25 cellular contexts compared by ENCODE assay signal in genomic region chr2:164993287-164994016, GRCh38. TPM values are rescaled to one million over a fixed set of nuclear protein-coding genes. Genes with fewer than 3 reads are reported as not detected.
DNase-seq lines count a peak whose midpoint lies in the region; ATAC-seq and TF ChIP-seq lines count a peak whose summit lies in the region.
"Had no signal": no experiment of that assay in that cellular context is flagged by ENCODE, and none has a peak within 500 bp of the region (broad histone marks: within the 10 kb centered on the region; RNA-seq: fewer than 3 reads in every experiment).

No MANE protein-coding gene starts in this region.

- H3K4me3 Mint-ChIP-seq in MCF 10A (ENCODE audit: unreplicated experiment) (no peak overlapping the region), T-helper 17 cell (peak overlapping the region; percentile 32), memory B cell (peak overlapping the region; percentile 15)
- no peak overlapping the region for H3K4me3 Mint-ChIP-seq in activated T-helper 2 cell treated with anti-CD3 and anti-CD28 coated beads, Interferon-gamma antibody, Interleukin-2, Interleukin-4, amounts not matched to agents 10 μg/mL and 5 μg/mL and 100 μg/mL, durations not matched to agents 14 hours and 24 hours and 36 hours (ENCODE audit: low read depth)
- H3K4me3 Mint-ChIP-seq: activated B cell treated with CpG ODN at 0.5 μM for 24 hours; activated naive CD8-positive, alpha-beta T cell treated with anti-CD3 and anti-CD28 coated beads for 36 hours; activated T-helper 1 cell treated with anti-CD3 and anti-CD28 coated beads, Interleukin-12 subunit alpha, Interleukin-12 subunit beta, Interleukin-2, Interleukin-4 antibody, amounts not matched to agents 30 ng/mL and 10 ng/mL and 1 ng/mL, durations not matched to agents 14 hours and 24 hours and 36 hours; CD8-positive, alpha-beta T cell; T-cell had no signal

- peak overlapping the region; percentile 11 for H3K9ac ChIP-seq in mammary epithelial cell (ENCODE audit: insufficient read depth, low read length)

- ATAC-seq in T-helper 17 cell: no peak
- ATAC-seq in memory B cell (ENCODE audit: low read depth): peak; percentile 46
- ATAC-seq in GM19035 (IDR thresholded peaks at IDR 0.05; ENCODE audit: unreplicated experiment): no peak
- no peak for ATAC-seq in HG03045 (IDR thresholded peaks at IDR 0.05; ENCODE audit: unreplicated experiment)

- BruUV-seq in mammary epithelial cell (replicated peaks; lab: Mats Ljungman, UMichigan): no TSS peak
- BruUV-seq in MCF 10A (replicated peaks; lab: Mats Ljungman, UMichigan): no TSS peak

- no peaks in the 10 kb centered on the region for H4K20me1 ChIP-seq in mammary epithelial cell (ENCODE audit: insufficient read depth, low read length)

- H3K36me3 Mint-ChIP-seq in MCF 10A (ENCODE audit: insufficient read depth, unreplicated experiment): no peaks in the 10 kb centered on the region
- no peaks in the 10 kb centered on the region for H3K36me3 Mint-ChIP-seq in T-helper 17 cell (ENCODE audit: low read depth)
- peaks cover 1% of the 10 kb centered on the region for H3K36me3 Mint-ChIP-seq in memory B cell
- no peaks in the 10 kb centered on the region for H3K36me3 Mint-ChIP-seq in activated T-helper 2 cell treated with anti-CD3 and anti-CD28 coated beads, Interferon-gamma antibody, Interleukin-2, Interleukin-4, amounts not matched to agents 10 μg/mL and 5 μg/mL and 100 μg/mL, durations not matched to agents 14 hours and 24 hours and 36 hours (ENCODE audit: low read depth)
- H3K36me3 Mint-ChIP-seq: activated naive CD8-positive, alpha-beta T cell treated with anti-CD3 and anti-CD28 coated beads for 36 hours; CD8-positive, alpha-beta T cell; T-cell had no signal

- POLR2A ChIA-PET in MCF 10A (lab: Yijun Ruan, JAX): interaction anchor here (0.9 kb wide), 1 partner anchor 211 kb away, joined by 3 read pairs; the partner anchor contains the start of gene SCN3A

- H3K36me3 ChIP-seq in mammary epithelial cell (ENCODE audit: insufficient read depth, low read length): no peaks in the 10 kb centered on the region
- no peaks in the 10 kb centered on the region for H3K36me3 ChIP-seq in testis (ENCODE audit: low read depth, missing control alignments)
- H3K36me3 ChIP-seq: BE2C, cardiac muscle cell, colonic mucosa, left lung, sigmoid colon, transverse colon had no signal

- TF ChIP-seq CTCF in mammary epithelial cell (conservative IDR thresholded peaks at IDR 0.05 in 1 of 2, IDR thresholded peaks at IDR 0.05 in 1 of 2; ENCODE audit: extremely low read depth in 1 of 2, insufficient read depth in 1 of 2, low read depth in 1 of 2, low read length in 2 of 2): no peak
- TF ChIP-seq CTCF in MCF 10A (IDR thresholded peaks at IDR 0.05; ENCODE audit: unreplicated experiment): no peak
- no peak for TF ChIP-seq CTCF in testis (IDR thresholded peaks at IDR 0.05)

- H2AFZ ChIP-seq in mammary epithelial cell (ENCODE audit: low read depth, low read length): no peak overlapping the region

- no peak overlapping the region for H3K27ac Mint-ChIP-seq in MCF 10A (ENCODE audit: low read depth, unreplicated experiment)
- H3K27ac Mint-ChIP-seq in T-helper 17 cell: no peak overlapping the region
- peak overlapping the region; percentile 74 for H3K27ac Mint-ChIP-seq in memory B cell
- no peak overlapping the region for H3K27ac Mint-ChIP-seq in activated T-helper 2 cell treated with anti-CD3 and anti-CD28 coated beads, Interferon-gamma antibody, Interleukin-2, Interleukin-4, amounts not matched to agents 10 μg/mL and 5 μg/mL and 100 μg/mL, durations not matched to agents 14 hours and 24 hours and 36 hours
- H3K27ac Mint-ChIP-seq: activated naive CD8-positive, alpha-beta T cell treated with anti-CD3 and anti-CD28 coated beads for 36 hours; activated T-helper 1 cell treated with anti-CD3 and anti-CD28 coated beads, Interleukin-12 subunit alpha, Interleukin-12 subunit beta, Interleukin-2, Interleukin-4 antibody, amounts not matched to agents 30 ng/mL and 10 ng/mL and 1 ng/mL, durations not matched to agents 14 hours and 24 hours and 36 hours; CD8-positive, alpha-beta T cell; T-cell had no signal

- H3K4me1 Mint-ChIP-seq in MCF 10A (ENCODE audit: insufficient read depth, unreplicated experiment): peaks cover 22% of the 10 kb centered on the region
- H3K4me1 Mint-ChIP-seq in T-helper 17 cell: peaks cover 9% of the 10 kb centered on the region
- H3K4me1 Mint-ChIP-seq in memory B cell: peaks cover 33% of the 10 kb centered on the region
- peaks cover 26% of the 10 kb centered on the region for H3K4me1 Mint-ChIP-seq in activated T-helper 2 cell treated with anti-CD3 and anti-CD28 coated beads, Interferon-gamma antibody, Interleukin-2, Interleukin-4, amounts not matched to agents 10 μg/mL and 5 μg/mL and 100 μg/mL, durations not matched to agents 14 hours and 24 hours and 36 hours (ENCODE audit: low read depth)

- H3K4me3 ChIP-seq in mammary epithelial cell (replicated peaks in 1 of 3; ENCODE audit: insufficient read depth in 1 of 3, low read depth in 2 of 3, low read length in 3 of 3) (no peak overlapping the region), testis (peak overlapping the region; percentile 31 to 43)
- H3K4me3 ChIP-seq: cardiac muscle cell, colonic mucosa, left lung, psoas muscle, sigmoid colon, transverse colon had no signal

- DNase-seq in mammary epithelial cell: no peak
- no peak for DNase-seq in MCF 10A (ENCODE audit: unreplicated experiment)
- DNase-seq in T-helper 17 cell: no peak
- DNase-seq in memory B cell (ENCODE audit: low spot score in 2 of 2): no peak
- no peak for DNase-seq in testis
- no peak for DNase-seq in activated T-helper 2 cell treated with anti-CD3 and anti-CD28 coated beads, Interferon-gamma antibody, Interleukin-2, Interleukin-4, amounts not matched to agents 10 μg/mL and 5 μg/mL and 100 μg/mL, durations not matched to agents 14 hours and 24 hours and 36 hours (ENCODE audit: low spot score)
- DNase-seq: activated B cell treated with CpG ODN at 0.5 μM for 24 hours; activated CD4-positive, alpha-beta T cell treated with anti-CD3 and anti-CD28 coated beads, Interleukin-2, amount 50 U/mL, for 4 hours; glutamatergic neuron; left lung; psoas muscle; stimulated activated CD4-positive, alpha-beta T cell treated with anti-CD3 and anti-CD28 coated beads, Interleukin-4, amount 100 ng/mL, for 1 hour had no signal

- peak overlapping the region; percentile 62 for H3K27ac ChIP-seq in mammary epithelial cell (ENCODE audit: insufficient read depth, low read depth, low read length)
- no peak overlapping the region for H3K27ac ChIP-seq in testis
- H3K27ac ChIP-seq: cardiac muscle cell, colonic mucosa, left lung, psoas muscle, RWPE1 had no signal

- intact Hi-C loops in mammary epithelial cell (cut with micrococcal nuclease) (loop anchor here (1.0 to 2.0 kb wide), 5 partner anchors 15 to 313 kb away; partner anchors contain the start of gene SCN3A), MCF 10A (cut with micrococcal nuclease) (loop anchor here (1.0 to 5.0 kb wide), 3 partner anchors 211 to 299 kb away; partner anchors contain the start of gene SCN3A), testis (cut with DNase I; ENCODE audit: low total_unique reads) (no loop called here)
- intact Hi-C loops in activated T-helper 2 cell treated with anti-CD3 and anti-CD28 coated beads, Interferon-gamma antibody, Interleukin-2, Interleukin-4, amounts not matched to agents 10 μg/mL and 5 μg/mL and 100 μg/mL, durations not matched to agents 14 hours and 24 hours and 36 hours (cut with micrococcal nuclease): loop anchor here (2.0 to 10.0 kb wide), 3 partner anchors 21 to 299 kb away; no protein-coding TSS in a partner anchor

- H3K27me3 Mint-ChIP-seq in MCF 10A (ENCODE audit: insufficient read depth, unreplicated experiment) (no peaks in the 10 kb centered on the region), T-helper 17 cell (peaks cover 5% of the 10 kb centered on the region), memory B cell (no peaks in the 10 kb centered on the region)
- no peaks in the 10 kb centered on the region for H3K27me3 Mint-ChIP-seq in activated T-helper 2 cell treated with anti-CD3 and anti-CD28 coated beads, Interferon-gamma antibody, Interleukin-2, Interleukin-4, amounts not matched to agents 10 μg/mL and 5 μg/mL and 100 μg/mL, durations not matched to agents 14 hours and 24 hours and 36 hours (ENCODE audit: low read depth)
- H3K27me3 Mint-ChIP-seq: activated B cell treated with CpG ODN at 0.5 μM for 24 hours; activated naive CD8-positive, alpha-beta T cell treated with anti-CD3 and anti-CD28 coated beads for 36 hours; T-cell had no signal

- H3K27me3 ChIP-seq in mammary epithelial cell (ENCODE audit: insufficient read depth, low read length) (no peaks in the 10 kb centered on the region), testis (no peaks in the 10 kb centered on the region)
- H3K27me3 ChIP-seq: BE2C, cardiac muscle cell, colonic mucosa, left lung, sigmoid colon, transverse colon had no signal

- H3K79me2 ChIP-seq in mammary epithelial cell (ENCODE audit: insufficient read depth, low read length): no peaks in the 10 kb centered on the region

- CTCF ChIA-PET in mammary epithelial cell (lab: Charles Lee; ENCODE audit: low non-redundant PET): interaction anchor here (0.5 to 0.8 kb wide), 7 partner anchors 16 to 210 kb away, joined by 3 to 32 read pairs (median 4); partner anchors contain the start of gene SCN3A
- CTCF ChIA-PET in MCF 10A (lab: Yijun Ruan, JAX): interaction anchor here (0.6 to 5.8 kb wide), 25 partner anchors 13 to 1771 kb away, joined by 3 to 52 read pairs (median 4); partner anchors contain the start of genes COBLL1, SCN2A and SCN3A

- no peak overlapping the region for H3K4me2 ChIP-seq in mammary epithelial cell (ENCODE audit: insufficient read depth, low read depth, low read length)

- dilution Hi-C loops in mammary epithelial cell (cut with HindIII; ENCODE audit: low sequenced_read_pairs): loop anchor here (25.0 kb wide), 1 partner anchor 156 kb away; the partner anchor contains the start of gene COBLL1

- H3K9me3 Mint-ChIP-seq in MCF 10A (ENCODE audit: unreplicated experiment): no peaks in the 10 kb centered on the region
- H3K9me3 Mint-ChIP-seq in memory B cell: peaks cover 2% of the 10 kb centered on the region
- no peaks in the 10 kb centered on the region for H3K9me3 Mint-ChIP-seq in activated T-helper 2 cell treated with anti-CD3 and anti-CD28 coated beads, Interferon-gamma antibody, Interleukin-2, Interleukin-4, amounts not matched to agents 10 μg/mL and 5 μg/mL and 100 μg/mL, durations not matched to agents 14 hours and 24 hours and 36 hours
- H3K9me3 Mint-ChIP-seq: activated naive CD8-positive, alpha-beta T cell treated with anti-CD3 and anti-CD28 coated beads for 36 hours; activated T-helper 1 cell treated with anti-CD3 and anti-CD28 coated beads, Interleukin-12 subunit alpha, Interleukin-12 subunit beta, Interleukin-2, Interleukin-4 antibody, amounts not matched to agents 30 ng/mL and 10 ng/mL and 1 ng/mL, durations not matched to agents 14 hours and 24 hours and 36 hours; CD8-positive, alpha-beta T cell; T-cell had no signal

- no peak for TF ChIP-seq POLR2A in testis (IDR thresholded peaks at IDR 0.05)

- in situ Hi-C loops in mammary epithelial cell (cut with MboI; ENCODE audit: low sequenced_read_pairs in 2 of 2): no loop called here

- no peaks in the 10 kb centered on the region for H3K9me3 ChIP-seq in mammary epithelial cell (replicated peaks; ENCODE audit: insufficient read depth, low read length)
- no peaks in the 10 kb centered on the region for H3K9me3 ChIP-seq in T-helper 17 cell (ENCODE audit: control insufficient read depth, low read length, poor library complexity, severe bottlenecking)
- no peaks in the 10 kb centered on the region for H3K9me3 ChIP-seq in testis
- H3K9me3 ChIP-seq: BE2C, colonic mucosa, left lung, psoas muscle, sigmoid colon, transverse colon had no signal

- H3K4me1 ChIP-seq in mammary epithelial cell (ENCODE audit: insufficient read depth, low read length): peaks cover 31% of the 10 kb centered on the region
- H3K4me1 ChIP-seq in testis: no peaks in the 10 kb centered on the region
- H3K4me1 ChIP-seq: BE2C, colonic mucosa, left lung, psoas muscle had no signal

- 93% methylated on average over 13 of the region's 19 CpGs for WGBS in mammary epithelial cell (ENCODE audit: low coverage, missing lambda C conversion rate)
- 64 to 68% methylated on average over 19 of the region's 19 CpGs for WGBS in testis, 2 donors

RNA-seq across cellular contexts. Expression of gene SLC38A11, which starts 38.1 kb away (rescaled TPM):
- total RNA-seq in mammary epithelial cell (not detected), MCF 10A (2022) (not detected in 2 replicates), T-helper 17 cell (1 to 10 TPM in 1 of 2 donors, not detected in 1; 1.6 TPM), testis (1 to 10 TPM; 1.2 to 5.9 TPM)
- polyA plus RNA-seq in mammary epithelial cell (0.08 TPM), testis (ENCODE audit: insufficient read depth, low read depth, low replicate concordance) (0.58 TPM)
- polyA minus RNA-seq in mammary epithelial cell: not detected
- total RNA-seq in activated T-helper 2 cell treated with anti-CD3 and anti-CD28 coated beads, Interferon-gamma antibody, Interleukin-2, Interleukin-4, amounts not matched to agents 10 μg/mL and 5 μg/mL and 100 μg/mL, durations not matched to agents 14 hours and 24 hours and 36 hours: not detected in 2 replicates
- total RNA-seq: activated naive CD8-positive, alpha-beta T cell treated with anti-CD3 and anti-CD28 coated beads for 36 hours; activated T-helper 1 cell treated with anti-CD3 and anti-CD28 coated beads, Interleukin-12 subunit alpha, Interleukin-12 subunit beta, Interleukin-2, Interleukin-4 antibody, amounts not matched to agents 30 ng/mL and 10 ng/mL and 1 ng/mL, durations not matched to agents 14 hours and 24 hours and 36 hours; cardiac muscle cell; CD8-positive, alpha-beta T cell; H4 had no signal
- polyA plus RNA-seq: cardiac muscle cell had no signal

Comparison
In these comparisons a context has a peak if more than half of its experiments do, and no peak if none do; other contexts are left out.
1. H3K4me3 ChIP-seq: peak in testis (2 of 2); none in mammary epithelial cell (0 of 3).
2. H3K4me3 Mint-ChIP-seq: peak in T-helper 17 cell (single experiment) and memory B cell (single experiment); none in MCF 10A (single experiment) and activated T-helper 2 cell treated with anti-CD3 and anti-CD28 coated beads, Interferon-gamma antibody, Interleukin-2, Interleukin-4, amounts not matched to agents 10 μg/mL and 5 μg/mL and 100 μg/mL, durations not matched to agents 14 hours and 24 hours and 36 hours (single experiment).